ENCODE assay signal across 18 cellular contexts in the genomic region with DNA sequence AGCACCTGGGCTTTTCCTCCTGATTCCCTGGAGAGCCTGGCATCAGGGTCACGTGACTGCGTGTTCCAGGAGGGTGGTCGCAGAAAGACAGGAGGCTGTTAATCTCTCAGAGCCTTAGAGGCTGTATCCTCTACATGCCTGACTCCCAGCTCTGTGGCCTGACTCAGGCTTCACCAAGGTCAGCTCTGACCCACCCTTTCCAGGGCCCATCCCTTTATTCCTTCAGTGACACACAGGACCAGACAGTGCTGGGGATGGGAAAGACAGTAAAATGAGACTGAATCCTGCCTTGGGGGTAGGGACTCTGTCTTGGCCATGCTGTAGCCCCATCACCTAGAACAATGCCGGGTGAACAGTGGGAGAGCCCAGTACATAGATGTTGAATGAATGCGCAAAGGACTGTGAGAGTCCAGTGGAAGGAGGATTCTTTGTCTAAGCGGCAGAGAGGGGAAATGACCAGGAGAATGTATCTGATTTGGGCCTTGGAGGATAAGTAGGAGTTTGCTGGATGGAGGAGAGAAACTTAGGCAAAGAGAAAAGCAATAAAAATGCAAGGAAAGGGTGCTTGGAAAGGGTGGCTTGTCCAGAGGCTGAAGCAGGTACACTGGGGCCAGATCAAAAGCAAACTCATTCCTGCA. TPM values are rescaled to one million over a fixed set of nuclear protein-coding genes. Genes with fewer than 3 reads are reported as not detected.
DNase-seq lines count a peak whose midpoint lies in the region; ATAC-seq, FAIRE-seq and TF ChIP-seq lines count a peak whose summit lies in the region.
"Had no signal": no experiment of that assay in that cellular context is flagged by ENCODE, and none has a peak within 500 bp of the region (broad histone marks: within the 10 kb centered on the region; RNA-seq: fewer than 3 reads in every experiment).

No MANE protein-coding gene starts in this region.

- no peaks in the 10 kb centered on the region for H3K23me2 ChIP-seq in H9 (ENCODE audit: insufficient read length, low read depth, low read length, poor library complexity, severe bottlenecking)

- no TSS peak for BruUV-seq in K562 (replicated peaks; lab: Mats Ljungman, UMichigan)

- no peak overlapping the region for H2BK15ac ChIP-seq in H9 (ENCODE audit: low read depth, low read length)

- H3K36me3 ChIP-seq in CD4-positive, alpha-beta memory T cell (ENCODE audit: insufficient read depth, low read length): peaks cover 22% of the 10 kb centered on the region
- H3K36me3 ChIP-seq in K562 (ENCODE audit: control insufficient read depth, insufficient read depth, low read length): peaks cover 21% of the 10 kb centered on the region; the same call in 2 of the 3 replicates
- H3K36me3 ChIP-seq in mucosa of descending colon (ENCODE audit: low read depth): peaks cover 3% of the 10 kb centered on the region
- H3K36me3 ChIP-seq: BE2C had no signal

- H4K20me1 ChIP-seq in H9 (ENCODE audit: control insufficient read depth, insufficient read depth, insufficient read length) (no peaks in the 10 kb centered on the region), K562 (replicated peaks; ENCODE audit: control insufficient read depth, insufficient read depth, low read length) (peaks cover 4% of the 10 kb centered on the region; the same call in 1 of the 2 replicates)

- TF ChIP-seq EP300 in K562 (IDR thresholded peaks at IDR 0.05; ENCODE audit: low read length): no peak

- H4K8ac ChIP-seq in H9 (replicated peaks; ENCODE audit: insufficient read length, low read depth, low read length): no peak overlapping the region

- H3K79me1 ChIP-seq in H9 (ENCODE audit: insufficient read depth, low read depth, low read length, poor library complexity, severe bottlenecking): no peaks in the 10 kb centered on the region

- ATAC-seq in K562 (no peak), mucosa of descending colon (peak; percentile 17), GM21529 (IDR thresholded peaks at IDR 0.05; ENCODE audit: unreplicated experiment) (no peak)
- ATAC-seq: esophagus mucosa had no signal

- TF ChIP-seq RAD21 in K562 (CRISPR knock-in tag; conservative IDR thresholded peaks at IDR 0.05 in 1 of 2, IDR thresholded peaks at IDR 0.05 in 1 of 2): no peak

- no peaks in the 10 kb centered on the region for H3K9me3 ChIP-seq in CD4-positive, alpha-beta memory T cell (ENCODE audit: control insufficient read depth in 1 of 2, low read length in 2 of 2)
- H3K9me3 ChIP-seq in H9 (ENCODE audit: control insufficient read depth, low read depth, low read length) (no peaks in the 10 kb centered on the region), K562 (replicated peaks; ENCODE audit: control insufficient read depth, insufficient read depth, low read depth, low read length) (no peaks in the 10 kb centered on the region), mucosa of descending colon (no peaks in the 10 kb centered on the region)
- H3K9me3 ChIP-seq: BE2C had no signal

- no peak overlapping the region for H2BK120ac ChIP-seq in H9 (ENCODE audit: low read depth, low read length, poor library complexity, severe bottlenecking)

- H4K5ac ChIP-seq in H9 (ENCODE audit: insufficient read length, low read depth, low read length): no peak overlapping the region

- FAIRE-seq in K562 (lab: Jason Lieb, UNC): no peak
- FAIRE-seq: colon, GM12891 had no signal

- intact Hi-C loops in CD4-positive, alpha-beta memory T cell (cut with micrococcal nuclease): loop anchor here (5.0 to 10.0 kb wide), 3 partner anchors 39 to 368 kb away; partner anchors contain the start of gene TMEM63A
- intact Hi-C loops in K562 (cut with micrococcal nuclease): loop anchor here (10.0 kb wide), 2 partner anchors 132 to 188 kb away; partner anchors contain the start of gene ENAH
- intact Hi-C loops in mucosa of descending colon (cut with DNase I, micrococcal nuclease): no loop called here
- intact Hi-C loops in activated T-helper 2 cell treated with anti-CD3 and anti-CD28 coated beads, Interferon-gamma antibody, Interleukin-2, Interleukin-4, amounts not matched to agents 10 μg/mL and 5 μg/mL and 100 μg/mL, durations not matched to agents 14 hours and 24 hours and 36 hours (cut with micrococcal nuclease): no loop called here

- no peak overlapping the region for H3K4me2 ChIP-seq in H9 (ENCODE audit: insufficient read depth, insufficient read length, low read length)
- no peak overlapping the region for H3K4me2 ChIP-seq in K562 (ENCODE audit: insufficient read depth, low read length)
- H3K4me2 ChIP-seq: PC-9 had no signal

- H3K9ac ChIP-seq in H9 (ENCODE audit: extremely low read depth, insufficient read length, low read length): no peak overlapping the region
- no peak overlapping the region for H3K9ac ChIP-seq in K562 (ENCODE audit: insufficient read depth in 1 of 2, low read depth in 2 of 2, low read length in 2 of 2)

- H2BK5ac ChIP-seq in H9 (ENCODE audit: insufficient read length, low read length): no peak overlapping the region

- no peak overlapping the region for H3K4me3 Mint-ChIP-seq in CD4-positive, alpha-beta memory T cell
- H3K4me3 Mint-ChIP-seq in H9: no peak overlapping the region
- H3K4me3 Mint-ChIP-seq in activated T-helper 2 cell treated with anti-CD3 and anti-CD28 coated beads, Interferon-gamma antibody, Interleukin-2, Interleukin-4, amounts not matched to agents 10 μg/mL and 5 μg/mL and 100 μg/mL, durations not matched to agents 14 hours and 24 hours and 36 hours (ENCODE audit: low read depth): no peak overlapping the region

- H3K23ac ChIP-seq in H9 (ENCODE audit: insufficient read length, low read depth, low read length): no peak overlapping the region

- peaks cover under 1 to 21% of the 10 kb centered on the region in 2 donors for H3K36me3 Mint-ChIP-seq in CD4-positive, alpha-beta memory T cell
- peaks cover 20 to 54% (median 29%) of the 10 kb centered on the region in 3 experiments for H3K36me3 Mint-ChIP-seq in H9 (ENCODE audit: insufficient read depth in 1 of 3, low read depth in 3 of 3)
- peaks cover 2% of the 10 kb centered on the region for H3K36me3 Mint-ChIP-seq in activated T-helper 2 cell treated with anti-CD3 and anti-CD28 coated beads, Interferon-gamma antibody, Interleukin-2, Interleukin-4, amounts not matched to agents 10 μg/mL and 5 μg/mL and 100 μg/mL, durations not matched to agents 14 hours and 24 hours and 36 hours (ENCODE audit: low read depth)

- H3K79me2 ChIP-seq in H9 (ENCODE audit: insufficient read depth, low read length): no peaks in the 10 kb centered on the region
- no peaks in the 10 kb centered on the region for H3K79me2 ChIP-seq in K562 (ENCODE audit: control insufficient read depth, insufficient read depth, low read length)

- H3K9me1 ChIP-seq in K562 (ENCODE audit: control insufficient read depth, insufficient read depth, low read length): no peaks in the 10 kb centered on the region

- H2AK5ac ChIP-seq in H9 (ENCODE audit: insufficient read length, low read length): no peak overlapping the region

- TF ChIP-seq POLR2A in K562 (conservative IDR thresholded peaks at IDR 0.05): peak; percentile 6; the same call in 1 of the 2 replicates

- H4K91ac ChIP-seq in H9 (ENCODE audit: insufficient read length, low read depth, low read length): no peak overlapping the region

- no peak overlapping the region for H3T11ph ChIP-seq in H9 (ENCODE audit: low read length)

- no peak overlapping the region for H3K14ac ChIP-seq in H9 (ENCODE audit: insufficient read depth, low read length)

- H3K18ac ChIP-seq in H9 (ENCODE audit: insufficient read length, low read depth, low read length): no peak overlapping the region

- no peak for DNase-seq in CD4-positive, alpha-beta memory T cell
- DNase-seq in H9 (no peak), K562 (ENCODE audit: extremely low read depth in 1 of 4, low spot score in 3 of 4) (no peak), mucosa of descending colon (peak in 1 of 3 donors; percentile 22), AG20443 (ENCODE audit: low spot score) (no peak)
- DNase-seq in activated CD8-positive, alpha-beta memory T cell treated with anti-CD3 and anti-CD28 coated beads for 24 hours: no peak
- no peak for DNase-seq in activated T-helper 2 cell treated with anti-CD3 and anti-CD28 coated beads, Interferon-gamma antibody, Interleukin-2, Interleukin-4, amounts not matched to agents 10 μg/mL and 5 μg/mL and 100 μg/mL, durations not matched to agents 14 hours and 24 hours and 36 hours (ENCODE audit: low spot score)
- DNase-seq: BE2C, head of caudate nucleus, NCI-H1694, PC-9 had no signal

- no peaks in the 10 kb centered on the region for H3K9me3 Mint-ChIP-seq in CD4-positive, alpha-beta memory T cell
- no peaks in the 10 kb centered on the region for H3K9me3 Mint-ChIP-seq in H9
- H3K9me3 Mint-ChIP-seq in activated T-helper 2 cell treated with anti-CD3 and anti-CD28 coated beads, Interferon-gamma antibody, Interleukin-2, Interleukin-4, amounts not matched to agents 10 μg/mL and 5 μg/mL and 100 μg/mL, durations not matched to agents 14 hours and 24 hours and 36 hours: no peaks in the 10 kb centered on the region

- peaks cover 16% of the 10 kb centered on the region for H3K4me1 ChIP-seq in CD4-positive, alpha-beta memory T cell (ENCODE audit: insufficient read depth, low read length)
- H3K4me1 ChIP-seq in H9 (ENCODE audit: insufficient read depth, low read length) (no peaks in the 10 kb centered on the region), K562 (replicated peaks in 1 of 2; ENCODE audit: control insufficient read depth in 2 of 2, insufficient read depth in 2 of 2, low read length in 2 of 2) (peaks cover 0 to 26% of the 10 kb centered on the region in 2 experiments; a peak in 4 of 5 replicates), mucosa of descending colon (ENCODE audit: low read depth) (peaks cover 6% of the 10 kb centered on the region)

- H2BK20ac ChIP-seq in H9 (ENCODE audit: low read depth, low read length, poor library complexity, severe bottlenecking): no peak overlapping the region

- H3K4me1 Mint-ChIP-seq in CD4-positive, alpha-beta memory T cell: peaks cover 13 to 41% (median 24%) of the 10 kb centered on the region in 4 donors
- peaks cover 13 to 14% of the 10 kb centered on the region in 2 experiments for H3K4me1 Mint-ChIP-seq in H9
- H3K4me1 Mint-ChIP-seq in activated T-helper 2 cell treated with anti-CD3 and anti-CD28 coated beads, Interferon-gamma antibody, Interleukin-2, Interleukin-4, amounts not matched to agents 10 μg/mL and 5 μg/mL and 100 μg/mL, durations not matched to agents 14 hours and 24 hours and 36 hours (ENCODE audit: low read depth): peaks cover under 1% of the 10 kb centered on the region

- no peak overlapping the region for H3K4me3 ChIP-seq in CD4-positive, alpha-beta memory T cell (ENCODE audit: low read length in 2 of 2)
- no peak overlapping the region for H3K4me3 ChIP-seq in K562
- H3K4me3 ChIP-seq in mucosa of descending colon: no peak overlapping the region
- H3K4me3 ChIP-seq: PC-9 had no signal

- H3K27me3 Mint-ChIP-seq in CD4-positive, alpha-beta memory T cell: no peaks in the 10 kb centered on the region
- no peaks in the 10 kb centered on the region; the same call in 1 of the 2 replicates for H3K27me3 Mint-ChIP-seq in H9 (ENCODE audit: low read depth)
- no peaks in the 10 kb centered on the region for H3K27me3 Mint-ChIP-seq in activated T-helper 2 cell treated with anti-CD3 and anti-CD28 coated beads, Interferon-gamma antibody, Interleukin-2, Interleukin-4, amounts not matched to agents 10 μg/mL and 5 μg/mL and 100 μg/mL, durations not matched to agents 14 hours and 24 hours and 36 hours (ENCODE audit: low read depth)

- no CpG with 5 or more reads among the region's 6 CpGs for WGBS in H9 (ENCODE audit: extremely low coverage, insufficient read length, low lambda C conversion rate)
- 77% methylated on average over 6 of the region's 6 CpGs for WGBS in K562 (ENCODE audit: insufficient coverage, low coverage, missing lambda C conversion rate)

- no peak for TF ChIP-seq CTCF in H9 (conservative IDR thresholded peaks at IDR 0.05)
- no peak for TF ChIP-seq CTCF in K562 (IDR thresholded peaks at IDR 0.05 in 2 of 3, conservative IDR thresholded peaks at IDR 0.05 in 1 of 3; ENCODE audit: insufficient read depth in 2 of 3, low read depth in 1 of 3, low read length in 3 of 3)
- no peak for TF ChIP-seq CTCF in mucosa of descending colon (IDR thresholded peaks at IDR 0.05)

- H3K27ac ChIP-seq in CD4-positive, alpha-beta memory T cell (ENCODE audit: low read depth, low read length): no peak overlapping the region
- H3K27ac ChIP-seq in H9 (ENCODE audit: insufficient read length, low read depth, low read length) (no peak overlapping the region), K562 (ENCODE audit: extremely low read depth, low read depth, low read length) (no peak overlapping the region)
- H3K27ac ChIP-seq: PC-9, VCaP had no signal

- peak overlapping the region in 5 of 7 donors; percentile 7 to 54 (median 31) for H3K27ac Mint-ChIP-seq in CD4-positive, alpha-beta memory T cell
- H3K27ac Mint-ChIP-seq in H9: peak overlapping the region in 2 of 3 experiments; percentile 6 to 25; a peak in 2 of 7 replicates
- no peak overlapping the region for H3K27ac Mint-ChIP-seq in activated T-helper 2 cell treated with anti-CD3 and anti-CD28 coated beads, Interferon-gamma antibody, Interleukin-2, Interleukin-4, amounts not matched to agents 10 μg/mL and 5 μg/mL and 100 μg/mL, durations not matched to agents 14 hours and 24 hours and 36 hours

- H2BK12ac ChIP-seq in H9 (ENCODE audit: insufficient read length, low read depth, low read length): no peak overlapping the region

- no peak overlapping the region for H3K56ac ChIP-seq in H9 (ENCODE audit: insufficient read length, low read depth, low read length)

- in situ Hi-C loops in K562 (cut with MboI): loop anchor here (10.0 kb wide), 1 partner anchor 368 kb away; no protein-coding TSS in a partner anchor

- H2AFZ ChIP-seq in H9 (ENCODE audit: low read length) (no peak overlapping the region), K562 (ENCODE audit: low read depth, low read length) (no peak overlapping the region)
- H2AFZ ChIP-seq: PC-9 had no signal

- POLR2A ChIA-PET in CD4-positive, alpha-beta memory T cell (lab: Charles Lee; ENCODE audit: partially characterized antibody): interaction anchor here (1.0 to 2.8 kb wide), 10 partner anchors 12 to 156 kb away, joined by 3 to 16 read pairs (median 5); partner anchors contain the start of genes EPHX1, SDE2 and SRP9
- POLR2A ChIA-PET in K562 (lab: Yijun Ruan, JAX): interaction anchor here (0.5 to 1.3 kb wide), 3 partner anchors 74 to 383 kb away, joined by 3 to 4 read pairs (median 3); no protein-coding TSS in a partner anchor

- H3K27me3 ChIP-seq in CD4-positive, alpha-beta memory T cell (ENCODE audit: insufficient read depth, low read length): no peaks in the 10 kb centered on the region
- H3K27me3 ChIP-seq in H9 (ENCODE audit: insufficient read depth, low read length): no peaks in the 10 kb centered on the region
- H3K27me3 ChIP-seq in K562 (ENCODE audit: control insufficient read depth in 2 of 2, insufficient read depth in 2 of 2, low read length in 2 of 2): no peaks in the 10 kb centered on the region
- H3K27me3 ChIP-seq: BE2C had no signal

- CTCF ChIA-PET in CD4-positive, alpha-beta memory T cell (lab: Charles Lee; ENCODE audit: partially characterized antibody): no interaction called here
- CTCF ChIA-PET in K562 (lab: Yijun Ruan, JAX; ENCODE audit: low intra/inter-chr PET ratio): no interaction called here

- no peak overlapping the region for H3K4ac ChIP-seq in H9 (ENCODE audit: low read depth, low read length)

RNA-seq across cellular contexts. Expression of gene EPHX1, which starts 33.0 kb away (rescaled TPM):
- total RNA-seq in CD4-positive, alpha-beta memory T cell: 1 to 10 TPM; 2.1 to 3.0 TPM
- polyA plus RNA-seq in CD4-positive, alpha-beta memory T cell: under 1 TPM; 0.34 to 0.56 TPM
- total RNA-seq in H9 (2021) (40.6 and 41.0 TPM in 2 replicates), K562 (2014; rRNA removed) (8.0 and 11.6 TPM in 2 replicates), K562 (2014; rRNA removed; fragmentation: Illumina TruSeq; extraction: Trizol) (4.7 and 5.1 TPM in 2 replicates), K562 (2015; rRNA removed; fragmentation: Illumina TruSeq; extraction: Trizol) (6.7 and 7.6 TPM in 2 replicates), K562 (2021) (18.5 and 21.1 TPM in 2 replicates), mucosa of descending colon (10 to 100 TPM; 48.8 to 86.3 (median 68.0) TPM)
- total RNA-seq in K562 (2011; cell fraction: chromatin; rRNA removed; ENCODE audit: low replicate concordance): 16.4 and 37.6 TPM in 2 replicates
- total RNA-seq in K562 (2011; cell fraction: nucleolus; rRNA removed): 26.8 and 35.4 TPM in 2 replicates
- total RNA-seq in K562 (2011; cell fraction: nucleoplasm; rRNA removed): 21.5 and 25.0 TPM in 2 replicates
- polyA plus RNA-seq in K562 (2011; rRNA removed) (4.0 and 11.2 TPM in 2 replicates), K562 (2014; fragmentation: Illumina TruSeq; extraction: Trizol) (21.9 and 27.0 TPM in 2 replicates), K562 (2014; fragmentation: Nextera tagmentation; extraction: Ambion mirVana) (under 1 TPM; 0.21 to 0.48 TPM), K562 (2014; rRNA removed) (7.5 and 8.8 TPM in 2 replicates)
- 4.7 and 5.2 TPM in 2 replicates for polyA plus RNA-seq in K562 (2011; cell fraction: cytosol; rRNA removed)
- polyA plus RNA-seq in K562 (2011; cell fraction: nucleus; rRNA removed): 6.3 and 7.3 TPM in 2 replicates
- 26.2 and 32.9 TPM in 2 replicates for polyA plus RNA-seq in K562 (2012)
- 3.6 and 4.8 TPM in 2 replicates for polyA minus RNA-seq in K562 (2011; rRNA and poly(A)+ RNA removed)
- polyA minus RNA-seq in K562 (2011; cell fraction: cytosol; rRNA and poly(A)+ RNA removed): 6.6 and 10.0 TPM in 2 replicates
- 5.0 and 6.2 TPM in 2 replicates for polyA minus RNA-seq in K562 (2011; cell fraction: nucleus; rRNA and poly(A)+ RNA removed)
- total RNA-seq in activated T-helper 2 cell treated with anti-CD3 and anti-CD28 coated beads, Interferon-gamma antibody, Interleukin-2, Interleukin-4, amounts not matched to agents 10 μg/mL and 5 μg/mL and 100 μg/mL, durations not matched to agents 14 hours and 24 hours and 36 hours: 2.2 and 2.9 TPM in 2 replicates

RNA-seq across cellular contexts. Expression of gene TMEM63A, which starts 39.3 kb away (rescaled TPM):
- 100 to 1,000 TPM; 476 to 507 TPM for total RNA-seq in CD4-positive, alpha-beta memory T cell
- polyA plus RNA-seq in CD4-positive, alpha-beta memory T cell: 10 to 100 TPM; 46.2 to 79.5 TPM
- total RNA-seq in H9 (2021): 75.7 and 80.7 TPM in 2 replicates
- total RNA-seq in K562 (2011; cell fraction: chromatin; rRNA removed; ENCODE audit: low replicate concordance): 420 and 854 TPM in 2 replicates
- 362 and 382 TPM in 2 replicates for total RNA-seq in K562 (2011; cell fraction: nucleolus; rRNA removed)
- total RNA-seq in K562 (2011; cell fraction: nucleoplasm; rRNA removed): 379 and 427 TPM in 2 replicates
- 17.5 and 21.2 TPM in 2 replicates for total RNA-seq in K562 (2014; rRNA removed)
- 17.2 and 17.6 TPM in 2 replicates for total RNA-seq in K562 (2014; rRNA removed; fragmentation: Illumina TruSeq; extraction: Trizol)
- total RNA-seq in K562 (2015; rRNA removed; fragmentation: Illumina TruSeq; extraction: Trizol): 16.2 and 17.5 TPM in 2 replicates
- 48.5 and 54.6 TPM in 2 replicates for total RNA-seq in K562 (2021)
- polyA plus RNA-seq in K562 (2011; rRNA removed): 39.2 and 70.5 TPM in 2 replicates
- polyA plus RNA-seq in K562 (2011; cell fraction: cytosol; rRNA removed): 23.7 and 25.8 TPM in 2 replicates
- polyA plus RNA-seq in K562 (2011; cell fraction: nucleus; rRNA removed): 496 and 545 TPM in 2 replicates
- 27.0 and 59.7 TPM in 2 replicates for polyA plus RNA-seq in K562 (2012)
- 37.7 and 39.0 TPM in 2 replicates for polyA plus RNA-seq in K562 (2014; fragmentation: Illumina TruSeq; extraction: Trizol)
- 1 to 10 TPM; 2.0 to 2.8 TPM for polyA plus RNA-seq in K562 (2014; fragmentation: Nextera tagmentation; extraction: Ambion mirVana)
- polyA plus RNA-seq in K562 (2014; rRNA removed): 30.5 and 32.4 TPM in 2 replicates
- 57.7 and 57.8 TPM in 2 replicates for polyA minus RNA-seq in K562 (2011; rRNA and poly(A)+ RNA removed)
- polyA minus RNA-seq in K562 (2011; cell fraction: cytosol; rRNA and poly(A)+ RNA removed): 16.8 and 28.1 TPM in 2 replicates
- 118 and 144 TPM in 2 replicates for polyA minus RNA-seq in K562 (2011; cell fraction: nucleus; rRNA and poly(A)+ RNA removed)
- 100 to 1,000 TPM; 115 to 192 (median 147) TPM for total RNA-seq in mucosa of descending colon
- total RNA-seq in activated T-helper 2 cell treated with anti-CD3 and anti-CD28 coated beads, Interferon-gamma antibody, Interleukin-2, Interleukin-4, amounts not matched to agents 10 μg/mL and 5 μg/mL and 100 μg/mL, durations not matched to agents 14 hours and 24 hours and 36 hours: 32.5 and 33.5 TPM in 2 replicates

RNA-seq across cellular contexts. Expression of gene LEFTY1, which starts 46.0 kb away (rescaled TPM):
- under 1 TPM; 0.55 to 0.75 TPM for total RNA-seq in CD4-positive, alpha-beta memory T cell
- not detected for polyA plus RNA-seq in CD4-positive, alpha-beta memory T cell
- total RNA-seq in H9 (2021): 102 and 107 TPM in 2 replicates
- total RNA-seq in K562 (2011; cell fraction: chromatin; rRNA removed; ENCODE audit: low replicate concordance): 0.88 and 1.0 TPM in 2 replicates
- 1.2 TPM in 1 of 2 replicates, not detected in the other for total RNA-seq in K562 (2011; cell fraction: nucleolus; rRNA removed)
- total RNA-seq in K562 (2011; cell fraction: nucleoplasm; rRNA removed): 1.1 TPM in 1 of 2 replicates, not detected in the other
- 0.16 TPM in 1 of 2 replicates, not detected in the other for total RNA-seq in K562 (2014; rRNA removed)
- 0.07 TPM in 1 of 2 replicates, not detected in the other for total RNA-seq in K562 (2014; rRNA removed; fragmentation: Illumina TruSeq; extraction: Trizol)
- total RNA-seq in K562 (2015; rRNA removed; fragmentation: Illumina TruSeq; extraction: Trizol): not detected in 2 replicates
- 0.20 and 0.24 TPM in 2 replicates for total RNA-seq in K562 (2021)
- polyA plus RNA-seq in K562 (2011; rRNA removed): 0.09 and 0.21 TPM in 2 replicates
- 0.09 and 0.30 TPM in 2 replicates for polyA plus RNA-seq in K562 (2011; cell fraction: cytosol; rRNA removed)
- polyA plus RNA-seq in K562 (2011; cell fraction: nucleus; rRNA removed): 0.41 and 0.67 TPM in 2 replicates
- polyA plus RNA-seq in K562 (2012): 0.04 and 0.07 TPM in 2 replicates
- polyA plus RNA-seq in K562 (2014; fragmentation: Illumina TruSeq; extraction: Trizol): 0.15 TPM in 1 of 2 replicates, not detected in the other
- not detected for polyA plus RNA-seq in K562 (2014; fragmentation: Nextera tagmentation; extraction: Ambion mirVana)
- 0.13 TPM in 1 of 2 replicates, not detected in the other for polyA plus RNA-seq in K562 (2014; rRNA removed)
- polyA minus RNA-seq in K562 (2011; rRNA and poly(A)+ RNA removed): not detected in 2 replicates
- polyA minus RNA-seq in K562 (2011; cell fraction: cytosol; rRNA and poly(A)+ RNA removed): not detected in 2 replicates
- polyA minus RNA-seq in K562 (2011; cell fraction: nucleus; rRNA and poly(A)+ RNA removed): 0.22 and 0.27 TPM in 2 replicates
- total RNA-seq in mucosa of descending colon: 100 to 1,000 TPM in 1 of 3 donors, 10 to 100 TPM in 2; 27.3 to 199 (median 60.3) TPM
- total RNA-seq in activated T-helper 2 cell treated with anti-CD3 and anti-CD28 coated beads, Interferon-gamma antibody, Interleukin-2, Interleukin-4, amounts not matched to agents 10 μg/mL and 5 μg/mL and 100 μg/mL, durations not matched to agents 14 hours and 24 hours and 36 hours: not detected in 2 replicates
- total RNA-seq: esophagus mucosa, kidney epithelial cell, PC-9, pulmonary artery endothelial cell had no signal

Comparison
In these comparisons a context has a peak if more than half of its experiments do, and no peak if none do; other contexts are left out.
1. RNA of gene LEFTY1, which starts 46.0 kb away (total RNA-seq): 102 to 107 TPM in H9 and 27.3 to 199 TPM in mucosa of descending colon; 0.55 to 0.75 TPM in CD4-positive, alpha-beta memory T cell, 0.07 to 1.2 TPM in K562 and not detected in activated T-helper 2 cell treated with anti-CD3 and anti-CD28 coated beads, Interferon-gamma antibody, Interleukin-2, Interleukin-4, amounts not matched to agents 10 μg/mL and 5 μg/mL and 100 μg/mL, durations not matched to agents 14 hours and 24 hours and 36 hours; every median in the first group is over 10 times any median in the second.
2. intact Hi-C loops: an anchor here in CD4-positive, alpha-beta memory T cell (5.0 to 10.0 kb wide) and K562 (10.0 kb wide); none called in mucosa of descending colon and activated T-helper 2 cell treated with anti-CD3 and anti-CD28 coated beads, Interferon-gamma antibody, Interleukin-2, Interleukin-4, amounts not matched to agents 10 μg/mL and 5 μg/mL and 100 μg/mL, durations not matched to agents 14 hours and 24 hours and 36 hours.